15 cellular contexts compared by ENCODE assay signal in genomic region chrX:11953615-11954014, GRCh38.
A peak's percentile ranks its signal among the peaks of the same experiment; 100 is the strongest.
DNase-seq lines count a peak whose midpoint lies in the region; ATAC-seq, FAIRE-seq and TF ChIP-seq lines count a peak whose summit lies in the region.
"Had no signal": no experiment of that assay in that cellular context is flagged by ENCODE, and none has a peak within 500 bp of the region (broad histone marks: within the 10 kb centered on the region; RNA-seq: fewer than 3 reads in every experiment).

No MANE protein-coding gene starts in this region.

- CTCF ChIA-PET in AG04450 (lab: Charles Lee) = interaction anchor here (1.0 kb wide), 1 partner anchor 14 kb away, joined by 3 read pairs; no protein-coding TSS in a partner anchor

- H3K27ac ChIP-seq in AG04450 (ENCODE audit: low read depth, low read length) (no peak overlapping the region), substantia nigra (ENCODE audit: low read depth, low read length, poor library complexity, severe bottlenecking) (no peak overlapping the region)

- POLR2A ChIA-PET in AG04450 (lab: Yijun Ruan, JAX) = no interaction called here

- no peaks in the 10 kb centered on the region for H3K27me3 ChIP-seq in AG04450 (ENCODE audit: control insufficient read depth, insufficient read depth, low read length)
- H3K27me3 ChIP-seq in bronchial epithelial cell (ENCODE audit: control insufficient read depth, insufficient read depth, low read length) = no peaks in the 10 kb centered on the region

- ATAC-seq in HG03280 (IDR thresholded peaks at IDR 0.05; ENCODE audit: unreplicated experiment) = no peak
- ATAC-seq: HCT116; stimulated activated naive CD8-positive, alpha-beta T cell treated with anti-CD3 and anti-CD28 coated beads, Interleukin-15, Interleukin-2, amounts not matched to agents 100 U/mL and 50 U/mL, for 24 hours had no signal

- H3K9me3 ChIP-seq in AG04450 (ENCODE audit: control insufficient read depth, insufficient read depth, low read length) = no peaks in the 10 kb centered on the region

- no peaks in the 10 kb centered on the region for H3K36me3 ChIP-seq in bronchial epithelial cell (ENCODE audit: control insufficient read depth, insufficient read depth, low read length)

- FAIRE-seq in HTR-8/SVneo (lab: Jason Lieb, UNC) (no peak), bronchial epithelial cell (lab: Jason Lieb, UNC) (no peak)

- peak; percentile 23 for DNase-seq in AG04450 (ENCODE audit: low read depth, low spot score)
- peak; percentile 32 for DNase-seq in HTR-8/SVneo (ENCODE audit: insufficient read length, low spot score)
- DNase-seq in bronchial epithelial cell (ENCODE audit: low read depth) = peak; percentile 89
- peak; percentile 99 for DNase-seq in kidney tubule cell (ENCODE audit: low spot score)
- DNase-seq in NCI-H2196 treated with DMSO at 0.1 percent for 48 hours (lab: John Stamatoyannopoulos, UW; ENCODE audit: unreplicated experiment) = no peak
- no peak for DNase-seq in DMS114 treated with DMSO at 0.1 percent for 48 hours (lab: John Stamatoyannopoulos, UW; ENCODE audit: unreplicated experiment)
- DNase-seq in substantia nigra (lab: John Stamatoyannopoulos, UW) = no peak
- DNase-seq: activated CD4-positive, alpha-beta T cell treated with anti-CD3 and anti-CD28 coated beads for 4 hours; activated naive CD4-positive, alpha-beta T cell treated with anti-CD3 and anti-CD28 coated beads for 36 hours; CD4-positive, CD25-positive, alpha-beta regulatory T cell; effector CD8-positive, alpha-beta T cell; NCI-H446 treated with DMSO at 0.1 percent for 48 hours; stimulated activated naive CD8-positive, alpha-beta T cell treated with anti-CD3 and anti-CD28 coated beads, Interleukin-15, Interleukin-2, amounts not matched to agents 100 U/mL and 50 U/mL, for 24 hours had no signal

- H3K4me3 ChIP-seq in AG04450 (ENCODE audit: low read depth, low read length) (no peak overlapping the region), bronchial epithelial cell (ENCODE audit: low read depth, low read length) (no peak overlapping the region)

- TF ChIP-seq CTCF in AG04450 (IDR thresholded peaks at IDR 0.05; ENCODE audit: low read depth, low read length) = no peak
- TF ChIP-seq CTCF in bronchial epithelial cell (IDR thresholded peaks at IDR 0.05; ENCODE audit: insufficient read depth, low read length, severe bottlenecking) = no peak

Comparison
In these comparisons a context has a peak if more than half of its experiments do, and no peak if none do; other contexts are left out.
1. DNase-seq: peak in AG04450 (single experiment), HTR-8/SVneo (single experiment), bronchial epithelial cell (single experiment) and kidney tubule cell (single experiment); none in NCI-H2196 treated with DMSO at 0.1 percent for 48 hours (single experiment), DMS114 treated with DMSO at 0.1 percent for 48 hours (single experiment) and substantia nigra (0 of 49).